ENCODE assay signal across 9 cellular contexts in the genomic region with DNA sequence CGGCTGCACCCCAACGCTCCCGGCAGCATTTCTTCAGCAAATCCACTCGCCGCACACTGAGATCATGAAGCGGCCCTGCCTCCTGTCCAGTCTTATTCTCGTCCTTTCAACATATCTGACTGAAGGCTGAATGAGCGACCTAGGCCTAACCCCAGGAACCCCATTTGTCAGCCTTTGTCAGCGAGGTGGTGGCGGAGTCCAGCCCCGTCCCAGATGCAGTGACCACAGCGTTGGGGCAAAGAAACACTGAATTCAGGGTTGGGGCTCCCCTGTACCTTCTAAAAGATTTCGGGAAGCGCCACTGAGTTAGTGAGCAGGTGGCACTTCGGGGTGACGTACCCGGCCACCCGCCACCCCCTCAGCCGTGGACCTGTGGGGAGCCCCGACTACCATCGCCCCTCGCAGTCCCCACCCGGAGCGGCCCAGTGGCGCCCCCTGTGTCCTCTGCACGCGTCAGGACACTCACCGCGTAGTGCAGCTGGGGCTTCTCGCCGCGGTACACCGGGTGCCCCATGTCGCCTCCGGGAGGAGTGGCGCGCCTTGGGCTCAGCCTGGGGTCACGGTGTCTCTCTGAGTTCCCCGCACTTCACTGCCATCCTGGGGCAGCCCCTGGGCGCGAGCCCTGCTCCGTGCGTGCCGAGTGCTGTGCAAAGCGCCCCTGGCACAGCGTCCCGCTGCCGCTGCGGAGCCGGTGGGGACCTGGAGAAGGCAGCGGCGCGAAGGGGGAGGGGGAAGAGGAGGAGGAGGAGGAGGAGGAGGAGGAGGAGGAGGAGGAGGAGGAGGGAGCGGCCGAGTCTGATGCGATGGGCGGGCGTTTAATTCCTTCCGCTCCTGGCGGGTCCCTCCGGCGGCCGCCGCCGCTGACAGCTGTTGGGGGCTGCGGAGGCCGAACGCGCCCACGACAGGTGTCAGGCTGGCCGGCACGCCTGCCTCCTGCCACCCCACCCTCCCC.
DNase-seq lines count a peak whose midpoint lies in the region; ATAC-seq and TF ChIP-seq lines count a peak whose summit lies in the region.
"Had no signal": no experiment of that assay in that cellular context is flagged by ENCODE, and none has a peak within 500 bp of the region (broad histone marks: within the 10 kb centered on the region; RNA-seq: fewer than 3 reads in every experiment).

No MANE protein-coding gene starts in this region.

- H3K4me1 ChIP-seq in ES-I3 (ENCODE audit: insufficient read depth, low read length) = 0 out of 2 replicates have a peak, but pooled peaks cover 3% of the 10 kb centered on the region
- no peaks in the 10 kb centered on the region for H3K4me1 ChIP-seq in esophagus (ENCODE audit: control insufficient read depth in 2 of 2, insufficient read depth in 2 of 2, low read length in 1 of 2)

- no peak for DNase-seq in natural killer cell
- no peak for DNase-seq in SK-N-DZ (ENCODE audit: low spot score)
- DNase-seq in stimulated activated CD4-positive, alpha-beta T cell treated with anti-CD3 and anti-CD28 coated beads, Interleukin-12 subunit alpha, Interleukin-12 subunit beta, amount 100 ng/mL, for 4 hours = no peak
- no peak for DNase-seq in NCI-H345 (lab: John Stamatoyannopoulos, UW)

- peaks cover 7 to 10% of the 10 kb centered on the region in 2 donors for H3K4me1 Mint-ChIP-seq in natural killer cell

- peak overlapping the region; percentile 45 to 67 for H3K27ac ChIP-seq in esophagus (ENCODE audit: low read depth in 2 of 2, low read length in 1 of 2)
- H3K27ac ChIP-seq: neutrophil had no signal

- 7 to 33% methylated on average over 48 to 67 of the region's 72 CpGs for WGBS in esophagus, 2 donors

- no peak for TF ChIP-seq CTCF in natural killer cell (IDR thresholded peaks at IDR 0.05)

- H3K36me3 ChIP-seq in ES-I3 (ENCODE audit: insufficient read depth, low read length) = no peaks in the 10 kb centered on the region
- no peaks in the 10 kb centered on the region for H3K36me3 ChIP-seq in esophagus (ENCODE audit: control insufficient read depth in 2 of 2, insufficient read depth in 2 of 2, low read length in 1 of 2)
- H3K36me3 ChIP-seq: neutrophil had no signal

- H3K4me3 Mint-ChIP-seq in natural killer cell = peak overlapping the region; percentile 45

- peak; percentile 45 for ATAC-seq in HG03442 (IDR thresholded peaks at IDR 0.05; ENCODE audit: unreplicated experiment)
- peak in 2 of 3 donors; percentile 61 to 70 for ATAC-seq in natural killer cell
- ATAC-seq in GM21786 (IDR thresholded peaks at IDR 0.05; ENCODE audit: unreplicated experiment) = no peak

- no peak overlapping the region for H3K27ac Mint-ChIP-seq in natural killer cell

- peaks cover 0 to 22% of the 10 kb centered on the region in 2 donors for H3K27me3 Mint-ChIP-seq in natural killer cell (ENCODE audit: low read depth in 2 of 2)

- H3K27me3 ChIP-seq in esophagus (ENCODE audit: control insufficient read depth in 1 of 2, insufficient read depth in 2 of 2, low read length in 2 of 2) = no peaks in the 10 kb centered on the region

- no peaks in the 10 kb centered on the region for H3K9me3 ChIP-seq in ES-I3 (ENCODE audit: control insufficient read depth, insufficient read depth, low read length)
- H3K9me3 ChIP-seq in esophagus (ENCODE audit: control insufficient read depth in 2 of 2, insufficient read depth in 1 of 2, low read depth in 1 of 2, low read length in 1 of 2) = no peaks in the 10 kb centered on the region
- H3K9me3 ChIP-seq: neutrophil had no signal

- H3K9ac ChIP-seq in ES-I3 (ENCODE audit: low read depth, low read length) = peak overlapping the region; percentile 75; the same call in 1 of the 2 replicates

- no peaks in the 10 kb centered on the region for H3K36me3 Mint-ChIP-seq in natural killer cell

- peak overlapping the region; percentile 26 to 57 for H3K4me3 ChIP-seq in esophagus (ENCODE audit: low read depth in 1 of 2, low read length in 2 of 2)

- intact Hi-C loops in natural killer cell (cut with micrococcal nuclease) = no loop called here

- no peaks in the 10 kb centered on the region for H3K9me3 Mint-ChIP-seq in natural killer cell
